26 cellular contexts compared by ENCODE assay signal in genomic region chr15:91413142-91413541, GRCh38.
A peak's percentile ranks its signal among the peaks of the same experiment; 100 is the strongest.
DNase-seq lines count a peak whose midpoint lies in the region; ATAC-seq and TF ChIP-seq lines count a peak whose summit lies in the region.
"Had no signal": no experiment of that assay in that cellular context is flagged by ENCODE, and none has a peak within 500 bp of the region (broad histone marks: within the 10 kb centered on the region; RNA-seq: fewer than 3 reads in every experiment).

No MANE protein-coding gene starts in this region.

- DNase-seq in NCI-H748 (lab: John Stamatoyannopoulos, UW; ENCODE audit: unreplicated experiment) (peak; percentile 11), NCI-H748 treated with DMSO at 0.1 percent for 48 hours (lab: John Stamatoyannopoulos, UW) (no peak), NCI-H524 treated with DMSO at 0.1 percent for 48 hours (lab: John Stamatoyannopoulos, UW) (peak; percentile 94), cerebellar cortex (ENCODE audit: low spot score) (peak; percentile 57), NOMO-1 treated with dmso at 0.1 percent for 144 hours (lab: John Stamatoyannopoulos, UW; ENCODE audit: unreplicated experiment) (no peak), HEK293T (ENCODE audit: extremely low spot score) (no peak)
- DNase-seq in stimulated activated CD4-positive, alpha-beta T cell treated with anti-CD3 and anti-CD28 coated beads, Interleukin-1b, Interleukin-23, amount 100 ng/mL, for 48 hours, result no peak
- DNase-seq: 8988T; activated CD4-positive, alpha-beta T cell treated with anti-CD3 and anti-CD28 coated beads for 36 hours; activated gamma-delta T cell; activated naive CD8-positive, alpha-beta T cell treated with anti-CD3 and anti-CD28 coated beads, Interleukin-2, amount 10 ng/mL, durations not matched to agents 7 days and 5 days; CD4-positive, alpha-beta T cell; dermis blood vessel endothelial cell; esophagus squamous epithelium; GOT3; hypothalamus; left lung; mesendoderm; NCI-H1105; NCI-H2029 treated with DMSO at 0.1 percent for 48 hours; NCI-H526; stimulated activated CD4-positive, alpha-beta T cell treated with anti-CD3 and anti-CD28 coated beads, Interleukin-4, amount 100 ng/mL, for 4 hours had no signal

- POLR2A ChIA-PET in HEK293T (lab: Yijun Ruan, JAX), result no interaction called here

- ATAC-seq in HG03378 (IDR thresholded peaks at IDR 0.05; ENCODE audit: unreplicated experiment), result no peak
- ATAC-seq: activated CD4-positive, alpha-beta T cell treated with anti-CD3 and anti-CD28 coated beads for 36 hours; Right ventricle myocardium inferior; sciatic nerve; stimulated activated memory B cell treated with anti-CD40 and anti-IgM and Interleukin-4, amounts not matched to agents 10 μg/mL and 1 μg/mL and 100 μg/mL, for 72 hours had no signal

- CTCF ChIA-PET in HEK293T (lab: Yijun Ruan, JAX), result no interaction called here

TF ChIP-seq in HEK293T, 16 proteins besides CTCF, POLR2A, EP300 and RAD21:
- TF ChIP-seq CTBP1 (IDR thresholded peaks at IDR 0.05; ENCODE audit: borderline replicate concordance) (no peak), TARDBP (IDR thresholded peaks at IDR 0.05) (no peak), ELF4 (IDR thresholded peaks at IDR 0.05) (no peak), SUZ12 (IDR thresholded peaks at IDR 0.05) (no peak)

Comparison
In these comparisons a context has a peak if more than half of its experiments do, and no peak if none do; other contexts are left out.
1. DNase-seq: peak in NCI-H748 (single experiment), NCI-H524 treated with DMSO at 0.1 percent for 48 hours (single experiment) and cerebellar cortex (single experiment); none in NCI-H748 treated with DMSO at 0.1 percent for 48 hours (single experiment), NOMO-1 treated with dmso at 0.1 percent for 144 hours (single experiment), stimulated activated CD4-positive, alpha-beta T cell treated with anti-CD3 and anti-CD28 coated beads, Interleukin-1b, Interleukin-23, amount 100 ng/mL, for 48 hours (single experiment) and HEK293T (single experiment).